Comparison of ENCODE assay signal across 8 cellular contexts in genomic region chr10:90871761-90872647, GRCh38. TPM values are rescaled to one million over a fixed set of nuclear protein-coding genes. Genes with fewer than 3 reads are reported as not detected.
A peak's percentile ranks its signal among the peaks of the same experiment; 100 is the strongest.
DNase-seq lines count a peak whose midpoint lies in the region; TF ChIP-seq lines count a peak whose summit lies in the region.

Gene RPP30, plus strand, starts transcription at chr10:90871974. Its CDS starts 13 bp downstream, at chr10:90871987.

- H3K4me2 ChIP-seq in GM23248 (ENCODE audit: unreplicated experiment) (peak within 1 kb of the TSS; percentile 99), Karpas-422 (ENCODE audit: low read depth, low read length, poor library complexity, severe bottlenecking) (peak within 1 kb of the TSS; percentile 75), neural cell (ENCODE audit: low read length) (peak within 1 kb of the TSS; percentile 89)

- DNase-seq in ELF-1 (ENCODE audit: low read depth, low spot score): peak; percentile 91
- peak; percentile 93 for DNase-seq in GM23248
- DNase-seq in Karpas-422: peak; percentile 86
- peak; percentile 0 for DNase-seq in SIG-M5 (lab: John Stamatoyannopoulos, UW)
- DNase-seq in activated gamma-delta T cell treated with Interleukin-2 at 50 U/mL for 16 hours: peak; percentile 76
- DNase-seq in fibroblast of villous mesenchyme (ENCODE audit: low read depth): peak; percentile 81
- peak; percentile 66 for DNase-seq in stromal cell of bone marrow (ENCODE audit: low read depth)

- H3K4me3 ChIP-seq in GM23248 (peak within 1 kb of the TSS; percentile 91), Karpas-422 (ENCODE audit: low read length) (peak within 1 kb of the TSS; percentile 91), fibroblast of villous mesenchyme (ENCODE audit: low read depth, low read length) (peak within 1 kb of the TSS; percentile 88), neural cell (ENCODE audit: low read length) (peak within 1 kb of the TSS; percentile 87)

- TF ChIP-seq CTCF in fibroblast of villous mesenchyme (IDR thresholded peaks at IDR 0.05; ENCODE audit: insufficient read depth, low read depth, low read length) (no peak), neural cell (IDR thresholded peaks at IDR 0.05; ENCODE audit: poor library complexity, severe bottlenecking) (no peak)

- no peaks in the 10 kb centered on the region for H3K27me3 ChIP-seq in GM23248 (replicated peaks; ENCODE audit: insufficient read depth)
- no peaks in the 10 kb centered on the region for H3K27me3 ChIP-seq in Karpas-422 (ENCODE audit: low read length)
- no peaks in the 10 kb centered on the region for H3K27me3 ChIP-seq in neural cell (ENCODE audit: insufficient read depth, low read depth, low read length)

- 0 to 2% methylated on average over 28 to 43 of the region's 43 CpGs for WGBS in GM23248 (ENCODE audit: low coverage in 1 of 2, low lambda C conversion rate in 2 of 2, missing lambda C conversion rate in 2 of 2), 2 experiments

- peaks cover 33% of the 10 kb centered on the region for H3K79me2 ChIP-seq in GM23248 (ENCODE audit: insufficient read depth)
- H3K79me2 ChIP-seq in Karpas-422 (ENCODE audit: low read length): peaks cover 36% of the 10 kb centered on the region
- peaks cover 23% of the 10 kb centered on the region for H3K79me2 ChIP-seq in neural cell (replicated peaks; ENCODE audit: insufficient read depth, low read length)

- in situ Hi-C loops in GM23248 (cut with MboI): no loop called here

- no peaks in the 10 kb centered on the region for H3K9me3 ChIP-seq in GM23248 (ENCODE audit: low read depth)
- H3K9me3 ChIP-seq in Karpas-422 (ENCODE audit: low read length): no peaks in the 10 kb centered on the region
- H3K9me3 ChIP-seq in neural cell (ENCODE audit: low read length): no peaks in the 10 kb centered on the region

- H3K9me2 ChIP-seq in GM23248 (ENCODE audit: insufficient read depth) (no peaks in the 10 kb centered on the region), Karpas-422 (replicated peaks; ENCODE audit: insufficient read depth, low read length) (no peaks in the 10 kb centered on the region), neural cell (ENCODE audit: insufficient read depth, low read length) (no peaks in the 10 kb centered on the region)

- H3K36me3 ChIP-seq in GM23248 (ENCODE audit: low read depth) (peaks cover 11% of the 10 kb centered on the region; the same call in 1 of the 2 replicates), Karpas-422 (ENCODE audit: insufficient read depth, low read length) (no peaks in the 10 kb centered on the region; the same call in 1 of the 2 replicates), neural cell (ENCODE audit: insufficient read depth, low read length) (no peaks in the 10 kb centered on the region)

- no peak for TF ChIP-seq RAD21 in neural cell (conservative IDR thresholded peaks at IDR 0.05)

- H3K9ac ChIP-seq in GM23248: peak within 1 kb of the TSS; percentile 83
- peak within 1 kb of the TSS; percentile 87 for H3K9ac ChIP-seq in Karpas-422 (ENCODE audit: low read length)
- H3K9ac ChIP-seq in neural cell (ENCODE audit: low read length): peak within 1 kb of the TSS; percentile 74

- TF ChIP-seq EP300 in neural cell (conservative IDR thresholded peaks at IDR 0.05; ENCODE audit: poor library complexity, severe bottlenecking): no peak

- H2AFZ ChIP-seq in GM23248 (peak within 1 kb of the TSS; percentile 98), Karpas-422 (ENCODE audit: low read length) (peak within 1 kb of the TSS; percentile 95), neural cell (ENCODE audit: low read depth, low read length) (peak within 1 kb of the TSS; percentile 92)

- H4K20me1 ChIP-seq in GM23248 (ENCODE audit: insufficient read depth) (no peaks in the 10 kb centered on the region; the same call in 1 of the 2 replicates), Karpas-422 (ENCODE audit: insufficient read depth, low read depth, low read length) (no peaks in the 10 kb centered on the region), neural cell (ENCODE audit: insufficient read depth) (no peaks in the 10 kb centered on the region)

- H3K27ac ChIP-seq in GM23248 (peak within 1 kb of the TSS; percentile 54), Karpas-422 (ENCODE audit: low read length) (no peak within 1 kb of the TSS), neural cell (ENCODE audit: low read length) (peak within 1 kb of the TSS; percentile 51)

- peaks cover 12% of the 10 kb centered on the region for H3K4me1 ChIP-seq in GM23248 (ENCODE audit: insufficient read depth)
- H3K4me1 ChIP-seq in Karpas-422 (ENCODE audit: low read length): peaks cover 24% of the 10 kb centered on the region

- 0 out of 2 replicates have a peak, but pooled peaks cover 6% of the 10 kb centered on the region for H3F3A ChIP-seq in GM23248 (ENCODE audit: insufficient read depth)
- no peaks in the 10 kb centered on the region for H3F3A ChIP-seq in neural cell (ENCODE audit: insufficient read depth, low read length, poor library complexity, severe bottlenecking)

TF ChIP-seq in neural cell, 6 proteins besides CTCF, POLR2A, EP300 and RAD21:
- TF ChIP-seq TAF1 (IDR thresholded peaks at IDR 0.05; ENCODE audit: low read depth) (peak; percentile 47), MXI1 (conservative IDR thresholded peaks at IDR 0.05; ENCODE audit: poor library complexity, severe bottlenecking) (peak; percentile 90), EZH2 (IDR thresholded peaks at IDR 0.05; ENCODE audit: borderline replicate concordance, insufficient read depth, low read length, poor library complexity, severe bottlenecking) (no peak), SMC3 (conservative IDR thresholded peaks at IDR 0.05; ENCODE audit: poor library complexity) (no peak), POLR2AphosphoS5 (IDR thresholded peaks at IDR 0.05) (peak; percentile 84), REST (IDR thresholded peaks at IDR 0.05; ENCODE audit: borderline replicate concordance) (no peak)

RNA-seq across cellular contexts. Expression of gene RPP30, which starts in this region (rescaled TPM):
- total RNA-seq in GM23248 (2014; rRNA removed; shearing (Covaris generic)): 31.3 and 31.5 TPM in 2 replicates
- polyA plus RNA-seq in GM23248 (2016; fragmentation: Nextera tagmentation; extraction: Ambion mirVana): 51.1 and 54.6 TPM in 2 replicates
- total RNA-seq in Karpas-422 (2014; rRNA removed; shearing (Covaris generic); ENCODE audit: low replicate concordance): 18.9 and 23.3 TPM in 2 replicates
- total RNA-seq in fibroblast of villous mesenchyme: 39.3 and 53.5 TPM in 2 replicates
- 86.5 and 91.1 TPM in 2 replicates for polyA plus RNA-seq in neural cell
- 71.9 and 72.8 TPM in 2 replicates for polyA minus RNA-seq in neural cell

Comparison
In these comparisons a context has a peak if more than half of its experiments do, and no peak if none do; other contexts are left out.
1. DNase-seq: peak in every context shown above with its lines; median percentile 93 in GM23248; 91 in ELF-1; 86 in Karpas-422; 81 in fibroblast of villous mesenchyme; 76 in activated gamma-delta T cell treated with Interleukin-2 at 50 U/mL for 16 hours; 66 in stromal cell of bone marrow; 0 in SIG-M5.